Comparison of ENCODE assay signal across 8 cellular contexts in genomic region chrX:123962794-123963373, GRCh38. TPM values are rescaled to one million over a fixed set of nuclear protein-coding genes. Genes with fewer than 3 reads are reported as not detected.
A peak's percentile ranks its signal among the peaks of the same experiment; 100 is the strongest.
DNase-seq lines count a peak whose midpoint lies in the region; ATAC-seq lines count a peak whose summit lies in the region.

No MANE protein-coding gene starts in this region.

- peak overlapping the region; percentile 38 for H3K9ac ChIP-seq in endocrine pancreas (ENCODE audit: control insufficient read depth, insufficient read depth, low read length)
- peak overlapping the region; percentile 89 for H3K9ac ChIP-seq in mesendoderm (ENCODE audit: low read length)

- H3K4me2 ChIP-seq in mesendoderm (ENCODE audit: low read length) = peak overlapping the region; percentile 42

- peaks cover 7% of the 10 kb centered on the region for H3K4me1 ChIP-seq in endocrine pancreas (ENCODE audit: control insufficient read depth, insufficient read depth, low read length)
- no peaks in the 10 kb centered on the region for H3K4me1 ChIP-seq in mesendoderm (ENCODE audit: control insufficient read depth, low read depth, low read length)

- peaks cover 26% of the 10 kb centered on the region for H3K4me1 Mint-ChIP-seq in activated CD8-positive, alpha-beta memory T cell treated with anti-CD3 and anti-CD28 coated beads, Interleukin-2, amount 10 ng/mL, durations not matched to agents 7 days and 5 days

- H2BK120ac ChIP-seq in mesendoderm (ENCODE audit: low read depth, low read length) = no peak overlapping the region

- ATAC-seq in GM21390 (IDR thresholded peaks at IDR 0.05; ENCODE audit: unreplicated experiment) = peak; percentile 58
- peak; percentile 68 for ATAC-seq in activated CD8-positive, alpha-beta memory T cell treated with anti-CD3 and anti-CD28 coated beads, Interleukin-2, amount 10 ng/mL, durations not matched to agents 7 days and 5 days

- peak overlapping the region; percentile 75 for H3K27ac ChIP-seq in mesendoderm (ENCODE audit: low read depth, low read length)

- H2AK5ac ChIP-seq in mesendoderm (ENCODE audit: low read length) = no peak overlapping the region

- H4K8ac ChIP-seq in mesendoderm (ENCODE audit: low read depth, low read length) = no peak overlapping the region

- CTCF ChIA-PET in activated CD8-positive, alpha-beta memory T cell treated with anti-CD3 and anti-CD28 coated beads, Interleukin-2, amount 10 ng/mL, durations not matched to agents 7 days and 5 days (lab: Charles Lee) = no interaction called here

- H3K79me2 ChIP-seq in mesendoderm (ENCODE audit: control insufficient read depth, insufficient read depth, low read length) = peaks cover 44% of the 10 kb centered on the region

- DNase-seq in COLO668 (lab: John Stamatoyannopoulos, UW; ENCODE audit: unreplicated experiment) (peak; percentile 87), HUDEP-2 (lab: John Stamatoyannopoulos, UW; ENCODE audit: unreplicated experiment in 76 of 76) (peak in 75 of 76 experiments; percentile 2 to 87 (median 69)), NOMO-1 treated with DMSO at 0.1 percent for 48 hours (lab: John Stamatoyannopoulos, UW; ENCODE audit: unreplicated experiment) (peak; percentile 89), mesendoderm (peak; percentile 96)
- peak; percentile 90 for DNase-seq in activated CD8-positive, alpha-beta memory T cell treated with anti-CD3 and anti-CD28 coated beads, Interleukin-2, amount 10 ng/mL, durations not matched to agents 7 days and 5 days
- peak; percentile 62 for DNase-seq in stimulated activated CD8-positive, alpha-beta memory T cell treated with anti-CD3 and anti-CD28 coated beads, Interleukin-15, amount 100 ng/mL, for 1 hour (ENCODE audit: low read depth)

- peaks cover 13% of the 10 kb centered on the region for H3K36me3 Mint-ChIP-seq in activated CD8-positive, alpha-beta memory T cell treated with anti-CD3 and anti-CD28 coated beads, Interleukin-2, amount 10 ng/mL, durations not matched to agents 7 days and 5 days

- peak overlapping the region; percentile 92 for H3K56ac ChIP-seq in mesendoderm (ENCODE audit: low read length)

- H3K9me3 ChIP-seq in endocrine pancreas (ENCODE audit: control insufficient read depth, low read length) = no peaks in the 10 kb centered on the region

- H3K36me3 ChIP-seq in endocrine pancreas (ENCODE audit: control insufficient read depth, insufficient read depth, low read length) (no peaks in the 10 kb centered on the region), mesendoderm (ENCODE audit: control insufficient read depth, insufficient read depth, low read length) (no peaks in the 10 kb centered on the region)

- no peaks in the 10 kb centered on the region for H3K27me3 Mint-ChIP-seq in activated CD8-positive, alpha-beta memory T cell treated with anti-CD3 and anti-CD28 coated beads, Interleukin-2, amount 10 ng/mL, durations not matched to agents 7 days and 5 days

- H3K27me3 ChIP-seq in endocrine pancreas (ENCODE audit: control insufficient read depth, insufficient read depth, low read length) (no peaks in the 10 kb centered on the region), mesendoderm (ENCODE audit: insufficient read depth, low read length, poor library complexity) (no peaks in the 10 kb centered on the region)

- no peaks in the 10 kb centered on the region for H3K79me1 ChIP-seq in mesendoderm (ENCODE audit: low read length)

- no peak overlapping the region for H3K23ac ChIP-seq in mesendoderm (ENCODE audit: low read length)

- peak overlapping the region; percentile 88 for H3K4me3 Mint-ChIP-seq in activated CD8-positive, alpha-beta memory T cell treated with anti-CD3 and anti-CD28 coated beads, Interleukin-2, amount 10 ng/mL, durations not matched to agents 7 days and 5 days

- H4K5ac ChIP-seq in mesendoderm (ENCODE audit: low read length) = no peak overlapping the region

- WGBS in mesendoderm (ENCODE audit: extremely low coverage, insufficient coverage, low lambda C conversion rate) = no CpG with 5 or more reads among the region's 22 CpGs

- no peak overlapping the region for H3K18ac ChIP-seq in mesendoderm (ENCODE audit: low read length)

- H2BK15ac ChIP-seq in mesendoderm (replicated peaks; ENCODE audit: low read depth) = no peak overlapping the region

- no peak overlapping the region for H3K4ac ChIP-seq in mesendoderm (ENCODE audit: low read depth, low read length)

- H2BK5ac ChIP-seq in mesendoderm (ENCODE audit: low read length) = no peak overlapping the region

- no peaks in the 10 kb centered on the region for H3K9me3 Mint-ChIP-seq in activated CD8-positive, alpha-beta memory T cell treated with anti-CD3 and anti-CD28 coated beads, Interleukin-2, amount 10 ng/mL, durations not matched to agents 7 days and 5 days (ENCODE audit: low read depth)

- peak overlapping the region; percentile 98 for H3K27ac Mint-ChIP-seq in activated CD8-positive, alpha-beta memory T cell treated with anti-CD3 and anti-CD28 coated beads, Interleukin-2, amount 10 ng/mL, durations not matched to agents 7 days and 5 days

- peak overlapping the region; percentile 96 for H3K4me3 ChIP-seq in endocrine pancreas (ENCODE audit: control insufficient read depth, insufficient read depth, low read length)
- peak overlapping the region; percentile 67 for H3K4me3 ChIP-seq in mesendoderm (ENCODE audit: low read length)

RNA-seq across cellular contexts. Expression of gene STAG2, which starts 1.4 kb away (rescaled TPM):
- total RNA-seq in activated CD8-positive, alpha-beta memory T cell treated with anti-CD3 and anti-CD28 coated beads, Interleukin-2, amount 10 ng/mL, durations not matched to agents 7 days and 5 days = 100 to 1,000 TPM in 1 of 2 experiments, 10 to 100 TPM in 1; 80.6 to 112 TPM
- 76.7 TPM for polyA plus RNA-seq in mesendoderm (2013, experiment 1 of 2)
- polyA plus RNA-seq in mesendoderm (2013, experiment 2 of 2) = 79.7 TPM

Comparison
In these comparisons a context has a peak if more than half of its experiments do, and no peak if none do; other contexts are left out.
1. Peak in every context shown above with its lines: DNase-seq, ATAC-seq, H3K4me3 ChIP-seq and H3K27ac ChIP-seq.